Comparison of ENCODE assay signal across 8 cellular contexts in the genomic region with DNA sequence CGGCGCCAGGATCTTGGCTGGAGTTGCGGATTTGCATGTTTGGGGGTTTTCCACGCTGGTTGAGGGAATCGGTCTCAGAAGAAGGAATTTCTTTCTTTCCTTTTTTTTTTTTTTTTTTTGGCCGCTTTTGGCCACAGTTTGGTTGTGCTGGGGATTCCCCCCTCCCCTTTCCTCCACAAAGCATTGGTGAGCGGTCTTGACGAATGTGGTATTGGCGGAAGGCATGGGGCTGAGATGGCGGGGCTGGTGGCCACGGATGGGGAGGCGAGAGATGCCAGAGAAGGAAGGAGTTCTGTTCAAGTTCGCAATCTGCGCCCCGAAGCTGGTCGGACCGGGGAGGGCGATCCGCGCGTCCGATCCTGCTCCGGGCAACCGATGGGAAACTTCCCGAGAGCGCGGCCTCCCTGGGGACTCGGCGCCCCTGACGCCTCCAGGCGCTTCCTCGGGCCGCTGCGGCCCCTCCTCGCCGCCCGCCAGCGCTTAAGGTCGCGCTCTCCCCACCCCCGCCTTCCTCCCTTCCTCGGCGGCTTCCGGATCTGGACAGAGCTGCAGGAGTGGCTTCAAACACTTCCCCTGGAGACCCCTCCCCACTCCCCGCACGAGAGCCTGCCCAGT. TPM values are rescaled to one million over a fixed set of nuclear protein-coding genes. Genes with fewer than 3 reads are reported as not detected.
DNase-seq lines count a peak whose midpoint lies in the region; ATAC-seq and TF ChIP-seq lines count a peak whose summit lies in the region.

No MANE protein-coding gene starts in this region.

- DNase-seq in stimulated activated CD4-positive, alpha-beta T cell treated with anti-CD3 and anti-CD28 coated beads, Interleukin-4, amount 100 ng/mL, for 24 hours = peak; percentile 16
- no peak for DNase-seq in stimulated activated CD4-positive, alpha-beta T cell treated with anti-CD3 and anti-CD28 coated beads, Interleukin-4, amount 100 ng/mL, for 1 hour
- peak; percentile 19 to 33 for DNase-seq in activated CD4-positive, alpha-beta T cell treated with anti-CD3 and anti-CD28 coated beads, Interleukin-2, amount 50 U/mL, for 48 hours
- DNase-seq in Right ventricle myocardium superior = no peak
- DNase-seq in retinal pigment epithelial cell (ENCODE audit: low read depth) = no peak
- DNase-seq in foreskin keratinocyte = no peak

- H3K27me3 ChIP-seq in foreskin keratinocyte = no peaks in the 10 kb centered on the region

- TF ChIP-seq CTCF in retinal pigment epithelial cell (conservative IDR thresholded peaks at IDR 0.05; ENCODE audit: low read depth, low read length) (no peak), foreskin keratinocyte (conservative IDR thresholded peaks at IDR 0.05) (no peak)

- H3K4me1 ChIP-seq in foreskin keratinocyte = peaks cover 11% of the 10 kb centered on the region

- peak overlapping the region; percentile 64 for H3K4me3 ChIP-seq in retinal pigment epithelial cell (ENCODE audit: low read length)

- intact Hi-C loops in Right ventricle myocardium superior (cut with DNase I) = no loop called here

- ATAC-seq in Right ventricle myocardium superior (ENCODE audit: poor library complexity) = peak; percentile 9
- no peak for ATAC-seq in HG03045 (IDR thresholded peaks at IDR 0.05; ENCODE audit: unreplicated experiment)
- no peak for ATAC-seq in GM19455 (IDR thresholded peaks at IDR 0.05; ENCODE audit: unreplicated experiment)
- ATAC-seq in foreskin keratinocyte = no peak

- no peak overlapping the region for H3K27ac ChIP-seq in foreskin keratinocyte

RNA-seq across cellular contexts. Expression of a gene that starts 43.2 kb away (rescaled TPM):
- 28.3 TPM for total RNA-seq in Right ventricle myocardium superior
- total RNA-seq in foreskin keratinocyte = 15.0 and 16.3 TPM in 2 replicates
- polyA plus RNA-seq in foreskin keratinocyte = 11.1 and 12.0 TPM in 2 replicates

Comparison
In these comparisons a context has a peak if more than half of its experiments do, and no peak if none do; other contexts are left out.
1. DNase-seq: peak in stimulated activated CD4-positive, alpha-beta T cell treated with anti-CD3 and anti-CD28 coated beads, Interleukin-4, amount 100 ng/mL, for 24 hours (single experiment) and activated CD4-positive, alpha-beta T cell treated with anti-CD3 and anti-CD28 coated beads, Interleukin-2, amount 50 U/mL, for 48 hours (2 of 2); none in stimulated activated CD4-positive, alpha-beta T cell treated with anti-CD3 and anti-CD28 coated beads, Interleukin-4, amount 100 ng/mL, for 1 hour (single experiment), Right ventricle myocardium superior (single experiment), retinal pigment epithelial cell (single experiment) and foreskin keratinocyte (0 of 2).